In genomic region chr3:65748326-65748725, GRCh38 we compare ENCODE assay signal across 27 cellular contexts.
"Had no signal": no experiment of that assay in that cellular context is flagged by ENCODE, and none has a peak within 500 bp of the region (broad histone marks: within the 10 kb centered on the region; RNA-seq: fewer than 3 reads in every experiment).

No MANE protein-coding gene starts in this region.

- ATAC-seq: heart left ventricle; left colon; left lung; lower lobe of right lung; naive thymus-derived CD4-positive, alpha-beta T cell; natural killer cell treated with Interleukin-12 subunit alpha and Interleukin-12 subunit beta and Interleukin-15 and Interleukin-18, amount 100 ng/mL, for 72 hours; right cardiac atrium; sciatic nerve; stimulated activated naive CD8-positive, alpha-beta T cell treated with anti-CD3 and anti-CD28 coated beads, Interleukin-15, Interleukin-2, amounts not matched to agents 100 U/mL and 50 U/mL, for 24 hours had no signal

- DNase-seq: heart left ventricle; hypothalamus; immature natural killer cell; kidney; left colon; left lung; lower lobe of right lung; mammary epithelial cell; mesenchymal stem cell; naive thymus-derived CD4-positive, alpha-beta T cell; ovary; retina; right cardiac atrium; small intestine; spleen; stimulated activated CD4-positive, alpha-beta T cell treated with anti-CD3 and anti-CD28 coated beads, Interleukin-4, amount 100 ng/mL, for 4 hours; stimulated activated CD8-positive, alpha-beta memory T cell treated with anti-CD3 and anti-CD28 coated beads, Interleukin-4, amount 100 ng/mL, for 48 hours; stimulated activated naive CD8-positive, alpha-beta T cell treated with anti-CD3 and anti-CD28 coated beads, Interleukin-15, Interleukin-2, amounts not matched to agents 100 U/mL and 50 U/mL, for 24 hours; stomach; testis; thyroid gland; transverse colon; uterus had no signal

- H3K4me3 ChIP-seq: heart left ventricle, left lung, lower lobe of right lung, ovary, prostate gland, spleen, stomach, testis, thyroid gland, transverse colon, uterus had no signal

- H3K36me3 ChIP-seq: heart left ventricle, left lung, lower lobe of right lung, ovary, prostate gland, spleen, stomach, thyroid gland, transverse colon, uterus had no signal

- H3K27me3 ChIP-seq: heart left ventricle, left lung, ovary, spleen, stomach, testis, thyroid gland, transverse colon, uterus had no signal

- FAIRE-seq: islet of Langerhans, kidney, small intestine had no signal

- H3K9me3 ChIP-seq: heart left ventricle, left lung, lower lobe of right lung, ovary, prostate gland, spleen, stomach, testis, thyroid gland, transverse colon, uterus had no signal

- H3K4me1 ChIP-seq: left lung, lower lobe of right lung, prostate gland, stomach, testis, thyroid gland, transverse colon, uterus had no signal

- H3K27ac ChIP-seq: heart left ventricle, left lung, lower lobe of right lung, ovary, prostate gland, spleen, stomach, testis, thyroid gland, transverse colon, uterus had no signal
